In genomic region chr3:44036850-44037249, GRCh38 we compare ENCODE assay signal across 20 cellular contexts.
"Had no signal": no experiment of that assay in that cellular context is flagged by ENCODE, and none has a peak within 500 bp of the region (broad histone marks: within the 10 kb centered on the region; RNA-seq: fewer than 3 reads in every experiment).

No MANE protein-coding gene starts in this region.

- H3K27me3 ChIP-seq: foreskin keratinocyte, hepatocyte, uterus had no signal

- H3K36me3 ChIP-seq: neutrophil, stomach, thoracic aorta, uterus had no signal

- H3K4me1 ChIP-seq: foreskin keratinocyte, stomach, uterus had no signal

- DNase-seq: effector CD4-positive, alpha-beta T cell; endodermal cell; erythroblast; foreskin keratinocyte; kidney; left cardiac atrium; mesendoderm; naive thymus-derived CD4-positive, alpha-beta T cell; right cardiac atrium; small intestine; stimulated activated CD4-positive, alpha-beta T cell treated with anti-CD3 and anti-CD28 coated beads, Interleukin-12 subunit alpha, Interleukin-12 subunit beta, amount 100 ng/mL, for 4 hours; stimulated activated naive CD4-positive, alpha-beta T cell; stomach; substantia nigra; trophoblast cell; uterus had no signal

- H2AFZ ChIP-seq: hepatocyte had no signal

- H3K9me3 ChIP-seq: neutrophil, stomach, thoracic aorta, uterus had no signal

- H3K79me2 ChIP-seq: hepatocyte had no signal

- ATAC-seq: foreskin keratinocyte; naive thymus-derived CD4-positive, alpha-beta T cell had no signal

- H3K4me3 ChIP-seq: coronary artery, hepatocyte, stomach, thoracic aorta, uterus had no signal

- H3K4me2 ChIP-seq: hepatocyte had no signal

- H3K27ac ChIP-seq: coronary artery, foreskin keratinocyte, hepatocyte, neutrophil, stomach, thoracic aorta, uterus had no signal
